ENCODE assay signal across 14 cellular contexts in the genomic region with DNA sequence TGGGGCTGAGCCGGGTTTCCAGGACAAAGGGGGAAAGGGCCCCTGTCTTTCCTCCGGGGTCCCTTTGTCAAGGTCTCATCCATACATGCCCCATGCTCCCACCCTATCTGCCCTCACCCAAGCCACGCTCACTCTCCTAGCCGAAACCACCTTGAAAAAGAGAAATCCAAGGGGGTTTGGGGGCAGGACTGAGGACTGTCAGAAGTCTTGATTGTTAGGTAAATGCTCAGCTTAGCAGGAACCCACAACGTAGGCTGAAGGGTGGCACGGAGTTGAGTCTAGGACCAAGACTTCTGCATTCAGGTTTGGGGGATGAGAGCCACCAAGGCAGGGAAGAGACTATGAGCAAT. TPM values are rescaled to one million over a fixed set of nuclear protein-coding genes. Genes with fewer than 3 reads are reported as not detected.
DNase-seq lines count a peak whose midpoint lies in the region; ATAC-seq lines count a peak whose summit lies in the region.
"Had no signal": no experiment of that assay in that cellular context is flagged by ENCODE, and none has a peak within 500 bp of the region (broad histone marks: within the 10 kb centered on the region; RNA-seq: fewer than 3 reads in every experiment).

No MANE protein-coding gene starts in this region.

- H3K36me3 Mint-ChIP-seq in activated naive CD4-positive, alpha-beta T cell treated with anti-CD3 and anti-CD28 coated beads, Interleukin-2, amount 10 ng/mL, durations not matched to agents 7 days and 5 days = peaks cover 10% of the 10 kb centered on the region
- peaks cover 2% of the 10 kb centered on the region for H3K36me3 Mint-ChIP-seq in T-helper 17 cell (ENCODE audit: low read depth)

- H3K27me3 Mint-ChIP-seq in activated naive CD4-positive, alpha-beta T cell treated with anti-CD3 and anti-CD28 coated beads, Interleukin-2, amount 10 ng/mL, durations not matched to agents 7 days and 5 days = peaks cover 36% of the 10 kb centered on the region
- H3K27me3 Mint-ChIP-seq in T-helper 17 cell = no peaks in the 10 kb centered on the region

- H3K9me3 ChIP-seq in T-helper 17 cell (ENCODE audit: control insufficient read depth, low read length, poor library complexity, severe bottlenecking) = no peaks in the 10 kb centered on the region
- H3K9me3 ChIP-seq: ascending aorta, MG63, Peyer's patch had no signal

- no peak overlapping the region for H3K4me3 Mint-ChIP-seq in activated naive CD4-positive, alpha-beta T cell treated with anti-CD3 and anti-CD28 coated beads, Interleukin-2, amount 10 ng/mL, durations not matched to agents 7 days and 5 days
- H3K4me3 Mint-ChIP-seq in T-helper 17 cell = no peak overlapping the region

- peak; percentile 21 for ATAC-seq in T-helper 17 cell
- ATAC-seq in stimulated activated naive CD8-positive, alpha-beta T cell treated with anti-CD3 and anti-CD28 coated beads, Interleukin-15, Interleukin-2, amounts not matched to agents 100 U/mL and 50 U/mL, for 24 hours = peak; percentile 6

- no peak for DNase-seq in activated naive CD4-positive, alpha-beta T cell treated with anti-CD3 and anti-CD28 coated beads, Interleukin-2, amount 10 ng/mL, durations not matched to agents 7 days and 5 days
- DNase-seq in activated naive CD4-positive, alpha-beta T cell treated with Interleukin-2 at 50 U/mL for 16 hours = no peak
- DNase-seq in T-helper 17 cell = no peak
- DNase-seq in islet precursor cell = peak; percentile 47
- DNase-seq in stimulated activated naive CD8-positive, alpha-beta T cell treated with anti-CD3 and anti-CD28 coated beads, Interleukin-15, Interleukin-2, amounts not matched to agents 100 U/mL and 50 U/mL, for 24 hours = no peak
- no peak for DNase-seq in stimulated activated CD4-positive, alpha-beta T cell treated with anti-CD3 and anti-CD28 coated beads, Interleukin-2, amount 100 ng/mL, for 24 hours
- no peak for DNase-seq in DMS79 (lab: John Stamatoyannopoulos, UW)
- DNase-seq in NCI-H2081 treated with DMSO at 0.1 percent for 48 hours (lab: John Stamatoyannopoulos, UW) = no peak
- DNase-seq: NCI-H446 treated with DMSO at 0.1 percent for 48 hours, occipital lobe had no signal

- H3K27ac Mint-ChIP-seq in activated naive CD4-positive, alpha-beta T cell treated with anti-CD3 and anti-CD28 coated beads, Interleukin-2, amount 10 ng/mL, durations not matched to agents 7 days and 5 days = peak overlapping the region; percentile 19
- H3K27ac Mint-ChIP-seq in T-helper 17 cell = peak overlapping the region; percentile 54

- peaks cover 3% of the 10 kb centered on the region for H3K4me1 Mint-ChIP-seq in activated naive CD4-positive, alpha-beta T cell treated with anti-CD3 and anti-CD28 coated beads, Interleukin-2, amount 10 ng/mL, durations not matched to agents 7 days and 5 days
- peaks cover 10% of the 10 kb centered on the region for H3K4me1 Mint-ChIP-seq in T-helper 17 cell

- CTCF ChIA-PET in activated naive CD4-positive, alpha-beta T cell treated with anti-CD3 and anti-CD28 coated beads, Interleukin-2, amount 10 ng/mL, durations not matched to agents 7 days and 5 days (lab: Charles Lee) = interaction anchor here (0.8 kb wide), 1 partner anchor 149 kb away, joined by 3 read pairs; no protein-coding TSS in a partner anchor

- H3K9me3 Mint-ChIP-seq in activated naive CD4-positive, alpha-beta T cell treated with anti-CD3 and anti-CD28 coated beads, Interleukin-2, amount 10 ng/mL, durations not matched to agents 7 days and 5 days = no peaks in the 10 kb centered on the region

RNA-seq across cellular contexts. Expression of a gene that starts 0.7 kb away (rescaled TPM):
- under 1 TPM in 1 of 2 donors, not detected in 1; 0.92 TPM for total RNA-seq in T-helper 17 cell
- total RNA-seq: ascending aorta, Daoy had no signal

RNA-seq across cellular contexts. Expression of a gene that starts 16.2 kb away (rescaled TPM):
- 10 to 100 TPM; 27.2 to 29.7 TPM for total RNA-seq in T-helper 17 cell

RNA-seq across cellular contexts. Expression of a gene that starts 21.6 kb away (rescaled TPM):
- 100 to 1,000 TPM in 1 of 2 donors, 10 to 100 TPM in 1; 91.1 to 104 TPM for total RNA-seq in T-helper 17 cell

RNA-seq across cellular contexts. Expression of a gene that starts 38.1 kb away (rescaled TPM):
- 1 to 10 TPM; 1.1 to 4.2 TPM for total RNA-seq in T-helper 17 cell
- total RNA-seq: Daoy had no signal

RNA-seq across cellular contexts. Expression of a gene that starts 57.3 kb away (rescaled TPM):
- total RNA-seq in T-helper 17 cell = 10 to 100 TPM; 46.3 to 53.3 TPM
